ENCODE assay signal across 8 cellular contexts in the genomic region with DNA sequence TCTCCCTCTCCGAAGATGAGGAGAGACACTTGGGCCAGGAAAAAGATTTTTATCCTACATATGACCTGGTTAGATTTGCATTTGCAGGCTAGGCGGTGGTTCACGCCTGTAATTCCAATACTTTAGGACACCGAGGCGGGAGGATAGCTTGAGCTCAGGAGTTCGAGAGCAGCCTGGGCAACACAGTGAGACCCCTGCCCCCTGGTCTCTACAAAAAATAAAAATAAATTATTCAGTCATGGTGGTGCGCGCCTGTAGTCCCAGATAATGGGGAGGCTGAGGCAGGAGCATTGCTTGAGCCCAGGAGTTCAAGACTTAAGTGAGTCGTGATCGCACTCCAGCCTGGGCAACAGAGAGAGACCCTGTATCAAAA. TPM values are rescaled to one million over a fixed set of nuclear protein-coding genes. Genes with fewer than 3 reads are reported as not detected.
A peak's percentile ranks its signal among the peaks of the same experiment; 100 is the strongest.
DNase-seq lines count a peak whose midpoint lies in the region; ATAC-seq, FAIRE-seq and TF ChIP-seq lines count a peak whose summit lies in the region.

No MANE protein-coding gene starts in this region.

- H3K27ac ChIP-seq in SJCRH30, result no peak overlapping the region
- peak overlapping the region; percentile 80 for H3K27ac ChIP-seq in psoas muscle

- H3K36me3 ChIP-seq in GM06990 (ENCODE audit: control insufficient read depth, insufficient read depth, low read length) (peaks cover 6% of the 10 kb centered on the region; the same call in 1 of the 2 replicates), SJCRH30 (no peaks in the 10 kb centered on the region), psoas muscle (ENCODE audit: insufficient read depth in 1 of 2, low read depth in 1 of 2) (peaks cover 3 to 31% of the 10 kb centered on the region in 2 donors)

- DNase-seq in GM06990 (ENCODE audit: extremely low read depth, insufficient read length), result no peak
- DNase-seq in SJCRH30, result no peak
- no peak for DNase-seq in fibroblast of pulmonary artery (ENCODE audit: low read depth)
- DNase-seq in psoas muscle, result no peak
- no peak for DNase-seq in stimulated activated CD4-positive, alpha-beta T cell treated with anti-CD3 and anti-CD28 coated beads, Interleukin-12 subunit alpha, Interleukin-12 subunit beta, amount 100 ng/mL, for 4 hours
- DNase-seq in DMS 273 (lab: John Stamatoyannopoulos, UW; ENCODE audit: unreplicated experiment), result no peak
- DNase-seq in urothelium cell line (ENCODE audit: low spot score), result no peak

- intact Hi-C loops in psoas muscle (cut with DNase I), result no loop called here

- TF ChIP-seq CTCF in GM06990 (IDR thresholded peaks at IDR 0.05; ENCODE audit: insufficient read depth, low read length, poor library complexity, severe bottlenecking) (no peak), fibroblast of pulmonary artery (IDR thresholded peaks at IDR 0.05; ENCODE audit: low read length, missing control alignments) (no peak), psoas muscle (IDR thresholded peaks at IDR 0.05) (no peak)

- H3K9me3 ChIP-seq in SJCRH30 (replicated peaks), result no peaks in the 10 kb centered on the region
- no peaks in the 10 kb centered on the region for H3K9me3 ChIP-seq in psoas muscle

- H3K4me1 ChIP-seq in SJCRH30, result no peaks in the 10 kb centered on the region
- H3K4me1 ChIP-seq in psoas muscle, result peaks cover 17% of the 10 kb centered on the region

- 69 to 82% (median 81%) methylated on average over 10 of the region's 10 CpGs for WGBS in psoas muscle, 3 donors

- H3K27me3 ChIP-seq in GM06990 (replicated peaks; ENCODE audit: control insufficient read depth, insufficient read depth, low read length) (no peaks in the 10 kb centered on the region), SJCRH30 (no peaks in the 10 kb centered on the region), psoas muscle (ENCODE audit: insufficient read depth in 3 of 3, low read length in 2 of 3) (no peaks in the 10 kb centered on the region)

- ATAC-seq in psoas muscle (peak in 1 of 4 donors; percentile 1), HG03469 (IDR thresholded peaks at IDR 0.05; ENCODE audit: unreplicated experiment) (no peak)

- no peak for FAIRE-seq in urothelium cell line (lab: Jason Lieb, UNC)

- H3K4me3 ChIP-seq in GM06990 (replicated peaks; ENCODE audit: low read depth, low read length) (peak overlapping the region; percentile 74), SJCRH30 (peak overlapping the region; percentile 88), fibroblast of pulmonary artery (replicated peaks; ENCODE audit: low read depth, low read length) (peak overlapping the region; percentile 79), psoas muscle (peak overlapping the region; percentile 80)

RNA-seq across cellular contexts. Expression of a gene that starts 7.9 kb away (rescaled TPM):
- total RNA-seq in SJCRH30 (2014; rRNA removed; shearing (Covaris generic)), result 24.8 and 27.1 TPM in 2 replicates
- 10 to 100 TPM; 30.2 to 37.8 (median 35.0) TPM for total RNA-seq in psoas muscle
- 10 to 100 TPM; 31.9 to 78.6 (median 35.0) TPM for polyA plus RNA-seq in psoas muscle

RNA-seq across cellular contexts. Expression of a gene that starts 12.5 kb away (rescaled TPM):
- total RNA-seq in SJCRH30 (2014; rRNA removed; shearing (Covaris generic)), result 164 and 177 TPM in 2 replicates
- total RNA-seq in psoas muscle, result 100 to 1,000 TPM in 2 of 4 donors, 10 to 100 TPM in 2; 77.4 to 104 (median 96.8) TPM
- 100 to 1,000 TPM; 129 to 170 (median 134) TPM for polyA plus RNA-seq in psoas muscle

RNA-seq across cellular contexts. Expression of a gene that starts 13.3 kb away (rescaled TPM):
- 15.4 and 18.8 TPM in 2 replicates for total RNA-seq in SJCRH30 (2014; rRNA removed; shearing (Covaris generic))
- 10 to 100 TPM; 17.2 to 26.4 (median 19.2) TPM for total RNA-seq in psoas muscle
- 10 to 100 TPM; 13.8 to 19.9 (median 19.9) TPM for polyA plus RNA-seq in psoas muscle

RNA-seq across cellular contexts. Expression of a gene that starts 27.5 kb away (rescaled TPM):
- total RNA-seq in SJCRH30 (2014; rRNA removed; shearing (Covaris generic)), result 0.33 and 0.49 TPM in 2 replicates
- total RNA-seq in psoas muscle, result under 1 TPM; 0.29 to 0.88 (median 0.60) TPM
- polyA plus RNA-seq in psoas muscle, result 1 to 10 TPM in 1 of 3 donors, under 1 TPM in 2; 0.27 to 1.4 (median 0.65) TPM

RNA-seq across cellular contexts. Expression of a gene that starts 27.9 kb away (rescaled TPM):
- 3.9 and 4.9 TPM in 2 replicates for total RNA-seq in SJCRH30 (2014; rRNA removed; shearing (Covaris generic))
- total RNA-seq in psoas muscle, result 10 to 100 TPM; 17.6 to 27.9 (median 25.2) TPM
- 10 to 100 TPM in 2 of 3 donors, 1 to 10 TPM in 1; 9.1 to 16.3 (median 11.1) TPM for polyA plus RNA-seq in psoas muscle
